In the genomic region with DNA sequence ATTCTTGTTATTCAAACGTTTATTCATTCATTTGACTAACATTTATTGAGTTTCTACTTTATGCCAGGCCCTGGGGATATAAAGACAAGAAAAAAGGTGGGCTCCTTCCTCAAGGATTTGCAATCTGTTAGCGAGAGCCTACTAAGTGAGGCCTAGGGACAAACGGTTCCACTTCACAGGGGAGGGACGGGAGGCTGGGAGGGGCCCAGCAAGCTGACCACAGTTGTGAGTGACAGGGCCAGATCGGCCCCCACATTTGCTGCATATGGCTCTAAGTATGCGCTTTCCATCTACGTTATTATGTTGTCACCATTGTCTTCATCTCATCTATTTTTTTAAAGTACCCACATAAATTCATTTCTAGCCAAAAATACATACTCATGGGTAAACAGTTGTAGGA, we compare ENCODE assay signal across 19 cellular contexts.
DNase-seq lines count a peak whose midpoint lies in the region; ATAC-seq and TF ChIP-seq lines count a peak whose summit lies in the region.
"Had no signal": no experiment of that assay in that cellular context is flagged by ENCODE, and none has a peak within 500 bp of the region (broad histone marks: within the 10 kb centered on the region; RNA-seq: fewer than 3 reads in every experiment).

No MANE protein-coding gene starts in this region.

- H3K4me3 Mint-ChIP-seq in WTC11 = peak overlapping the region; percentile 48; the same call in 1 of the 2 replicates
- no peak overlapping the region for H3K4me3 Mint-ChIP-seq in naive thymus-derived CD8-positive, alpha-beta T cell

- H3K4me3 ChIP-seq in iPS-15b (ENCODE audit: low read depth, low read length) = peak overlapping the region; percentile 27
- H3K4me3 ChIP-seq: MG63 had no signal

- H3K4me1 ChIP-seq in iPS-15b (ENCODE audit: control insufficient read depth, insufficient read depth, low read length) = peaks cover 14% of the 10 kb centered on the region

- ATAC-seq in WTC11 = no peak
- no peak for ATAC-seq in sciatic nerve
- ATAC-seq in naive thymus-derived CD8-positive, alpha-beta T cell = no peak
- ATAC-seq: HCT116 had no signal

- H3K4me1 Mint-ChIP-seq in WTC11 = peaks cover 70% of the 10 kb centered on the region
- no peaks in the 10 kb centered on the region for H3K4me1 Mint-ChIP-seq in naive thymus-derived CD8-positive, alpha-beta T cell
- H3K4me1 Mint-ChIP-seq: CD14-positive monocyte had no signal

- H3K27ac Mint-ChIP-seq in WTC11 = no peak overlapping the region
- H3K27ac Mint-ChIP-seq in naive thymus-derived CD8-positive, alpha-beta T cell = no peak overlapping the region
- H3K27ac Mint-ChIP-seq: CD14-positive monocyte had no signal

- peak; percentile 11 for DNase-seq in NCI-H2227 (lab: John Stamatoyannopoulos, UW; ENCODE audit: unreplicated experiment)
- DNase-seq in NCI-H2227 treated with DMSO at 0.1 percent for 48 hours (lab: John Stamatoyannopoulos, UW) = no peak
- no peak for DNase-seq in WTC11 (ENCODE audit: low spot score)
- no peak for DNase-seq in sciatic nerve (ENCODE audit: low spot score)
- no peak for DNase-seq in naive thymus-derived CD8-positive, alpha-beta T cell
- DNase-seq in GM19238 (ENCODE audit: insufficient read length, low spot score) = no peak
- no peak for DNase-seq in ACHN
- DNase-seq: Calu3, DMS79 treated with DMSO at 0.1 percent for 48 hours, GF-D8, KG1, MG63, NCI-H1930, NCI-H526 treated with DMSO at 0.1 percent for 48 hours, SHP77 treated with DMSO at 0.1 percent for 48 hours had no signal

- peaks cover 29% of the 10 kb centered on the region for H3K27me3 ChIP-seq in iPS-15b (ENCODE audit: control insufficient read depth, insufficient read depth, low read length)
- H3K27me3 ChIP-seq: BE2C, MG63 had no signal

- no peaks in the 10 kb centered on the region for H3K36me3 ChIP-seq in iPS-15b (ENCODE audit: control insufficient read depth, insufficient read depth, low read length)
- H3K36me3 ChIP-seq: BE2C, MG63 had no signal

- peaks cover 27% of the 10 kb centered on the region for H3K27me3 Mint-ChIP-seq in WTC11 (ENCODE audit: low read depth)
- peaks cover 36 to 75% (median 57%) of the 10 kb centered on the region in 5 donors for H3K27me3 Mint-ChIP-seq in naive thymus-derived CD8-positive, alpha-beta T cell

- no peaks in the 10 kb centered on the region for H3K9me3 Mint-ChIP-seq in WTC11
- no peaks in the 10 kb centered on the region for H3K9me3 Mint-ChIP-seq in naive thymus-derived CD8-positive, alpha-beta T cell

- no peaks in the 10 kb centered on the region for H3K9me3 ChIP-seq in iPS-15b (ENCODE audit: control insufficient read depth, insufficient read depth, low read length)
- H3K9me3 ChIP-seq: BE2C, MG63 had no signal

- no peaks in the 10 kb centered on the region for H3K36me3 Mint-ChIP-seq in WTC11
- peaks cover 0 to 4% (median 0%) of the 10 kb centered on the region in 3 donors for H3K36me3 Mint-ChIP-seq in naive thymus-derived CD8-positive, alpha-beta T cell
- H3K36me3 Mint-ChIP-seq: CD14-positive monocyte had no signal

- H3K9ac ChIP-seq in iPS-15b (ENCODE audit: low read depth, low read length) = no peak overlapping the region

- POLR2A ChIA-PET in WTC11 (lab: Charles Lee) = interaction anchor here (0.9 kb wide), 1 partner anchor 12 kb away, joined by 4 read pairs; no protein-coding TSS in a partner anchor
- POLR2A ChIA-PET in naive thymus-derived CD8-positive, alpha-beta T cell (lab: Charles Lee) = no interaction called here

- intact Hi-C loops in sciatic nerve (cut with DNase I) = no loop called here

- CTCF ChIA-PET in WTC11 (lab: Charles Lee) = interaction anchor here (0.8 to 4.2 kb wide), 16 partner anchors 8 to 285 kb away, joined by 3 to 74 read pairs (median 15); no protein-coding TSS in a partner anchor

- no peak for TF ChIP-seq CTCF in WTC11 (IDR thresholded peaks at IDR 0.05)

- in situ Hi-C loops in ACHN (cut with HindIII; ENCODE audit: low pct_ligation_motif_present, low pct_unique_long_range_greater_than_20kb, low sequenced_read_pairs) = no loop called here

TF ChIP-seq in WTC11, 78 proteins besides CTCF, POLR2A, EP300 and RAD21:
- TF ChIP-seq ETV6 (CRISPR knock-in tag; IDR thresholded peaks at IDR 0.05) = no peak
- TF ChIP-seq, protein P1, sequence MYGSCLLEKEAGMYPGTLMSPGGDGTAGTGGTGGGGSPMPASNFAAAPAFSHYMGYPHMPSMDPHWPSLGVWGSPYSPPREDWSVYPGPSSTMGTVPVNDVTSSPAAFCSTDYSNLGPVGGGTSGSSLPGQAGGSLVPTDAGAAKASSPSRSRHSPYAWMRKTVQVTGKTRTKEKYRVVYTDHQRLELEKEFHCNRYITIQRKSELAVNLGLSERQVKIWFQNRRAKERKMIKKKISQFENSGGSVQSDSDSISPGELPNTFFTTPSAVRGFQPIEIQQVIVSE (CRISPR knock-in tag; IDR thresholded peaks at IDR 0.05; ENCODE audit: borderline replicate concordance) = no peak
- no peak for TF ChIP-seq RORB (CRISPR knock-in tag; IDR thresholded peaks at IDR 0.05)
- no peak for TF ChIP-seq FOXP1 (CRISPR knock-in tag; IDR thresholded peaks at IDR 0.05; ENCODE audit: borderline replicate concordance)
- no peak for TF ChIP-seq CREB1 (CRISPR knock-in tag; IDR thresholded peaks at IDR 0.05)
- TF ChIP-seq, protein P2, sequence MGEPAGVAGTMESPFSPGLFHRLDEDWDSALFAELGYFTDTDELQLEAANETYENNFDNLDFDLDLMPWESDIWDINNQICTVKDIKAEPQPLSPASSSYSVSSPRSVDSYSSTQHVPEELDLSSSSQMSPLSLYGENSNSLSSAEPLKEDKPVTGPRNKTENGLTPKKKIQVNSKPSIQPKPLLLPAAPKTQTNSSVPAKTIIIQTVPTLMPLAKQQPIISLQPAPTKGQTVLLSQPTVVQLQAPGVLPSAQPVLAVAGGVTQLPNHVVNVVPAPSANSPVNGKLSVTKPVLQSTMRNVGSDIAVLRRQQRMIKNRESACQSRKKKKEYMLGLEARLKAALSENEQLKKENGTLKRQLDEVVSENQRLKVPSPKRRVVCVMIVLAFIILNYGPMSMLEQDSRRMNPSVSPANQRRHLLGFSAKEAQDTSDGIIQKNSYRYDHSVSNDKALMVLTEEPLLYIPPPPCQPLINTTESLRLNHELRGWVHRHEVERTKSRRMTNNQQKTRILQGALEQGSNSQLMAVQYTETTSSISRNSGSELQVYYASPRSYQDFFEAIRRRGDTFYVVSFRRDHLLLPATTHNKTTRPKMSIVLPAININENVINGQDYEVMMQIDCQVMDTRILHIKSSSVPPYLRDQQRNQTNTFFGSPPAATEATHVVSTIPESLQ (CRISPR knock-in tag; IDR thresholded peaks at IDR 0.05) = no peak
- TF ChIP-seq, protein P3, sequence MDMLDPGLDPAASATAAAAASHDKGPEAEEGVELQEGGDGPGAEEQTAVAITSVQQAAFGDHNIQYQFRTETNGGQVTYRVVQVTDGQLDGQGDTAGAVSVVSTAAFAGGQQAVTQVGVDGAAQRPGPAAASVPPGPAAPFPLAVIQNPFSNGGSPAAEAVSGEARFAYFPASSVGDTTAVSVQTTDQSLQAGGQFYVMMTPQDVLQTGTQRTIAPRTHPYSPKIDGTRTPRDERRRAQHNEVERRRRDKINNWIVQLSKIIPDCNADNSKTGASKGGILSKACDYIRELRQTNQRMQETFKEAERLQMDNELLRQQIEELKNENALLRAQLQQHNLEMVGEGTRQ (CRISPR knock-in tag; IDR thresholded peaks at IDR 0.05) = no peak
- TF ChIP-seq, protein P4, sequence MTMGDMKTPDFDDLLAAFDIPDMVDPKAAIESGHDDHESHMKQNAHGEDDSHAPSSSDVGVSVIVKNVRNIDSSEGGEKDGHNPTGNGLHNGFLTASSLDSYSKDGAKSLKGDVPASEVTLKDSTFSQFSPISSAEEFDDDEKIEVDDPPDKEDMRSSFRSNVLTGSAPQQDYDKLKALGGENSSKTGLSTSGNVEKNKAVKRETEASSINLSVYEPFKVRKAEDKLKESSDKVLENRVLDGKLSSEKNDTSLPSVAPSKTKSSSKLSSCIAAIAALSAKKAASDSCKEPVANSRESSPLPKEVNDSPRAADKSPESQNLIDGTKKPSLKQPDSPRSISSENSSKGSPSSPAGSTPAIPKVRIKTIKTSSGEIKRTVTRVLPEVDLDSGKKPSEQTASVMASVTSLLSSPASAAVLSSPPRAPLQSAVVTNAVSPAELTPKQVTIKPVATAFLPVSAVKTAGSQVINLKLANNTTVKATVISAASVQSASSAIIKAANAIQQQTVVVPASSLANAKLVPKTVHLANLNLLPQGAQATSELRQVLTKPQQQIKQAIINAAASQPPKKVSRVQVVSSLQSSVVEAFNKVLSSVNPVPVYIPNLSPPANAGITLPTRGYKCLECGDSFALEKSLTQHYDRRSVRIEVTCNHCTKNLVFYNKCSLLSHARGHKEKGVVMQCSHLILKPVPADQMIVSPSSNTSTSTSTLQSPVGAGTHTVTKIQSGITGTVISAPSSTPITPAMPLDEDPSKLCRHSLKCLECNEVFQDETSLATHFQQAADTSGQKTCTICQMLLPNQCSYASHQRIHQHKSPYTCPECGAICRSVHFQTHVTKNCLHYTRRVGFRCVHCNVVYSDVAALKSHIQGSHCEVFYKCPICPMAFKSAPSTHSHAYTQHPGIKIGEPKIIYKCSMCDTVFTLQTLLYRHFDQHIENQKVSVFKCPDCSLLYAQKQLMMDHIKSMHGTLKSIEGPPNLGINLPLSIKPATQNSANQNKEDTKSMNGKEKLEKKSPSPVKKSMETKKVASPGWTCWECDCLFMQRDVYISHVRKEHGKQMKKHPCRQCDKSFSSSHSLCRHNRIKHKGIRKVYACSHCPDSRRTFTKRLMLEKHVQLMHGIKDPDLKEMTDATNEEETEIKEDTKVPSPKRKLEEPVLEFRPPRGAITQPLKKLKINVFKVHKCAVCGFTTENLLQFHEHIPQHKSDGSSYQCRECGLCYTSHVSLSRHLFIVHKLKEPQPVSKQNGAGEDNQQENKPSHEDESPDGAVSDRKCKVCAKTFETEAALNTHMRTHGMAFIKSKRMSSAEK (CRISPR knock-in tag; IDR thresholded peaks at IDR 0.05; ENCODE audit: borderline replicate concordance) = no peak
- no peak for TF ChIP-seq MYBL2 (CRISPR knock-in tag; IDR thresholded peaks at IDR 0.05)
- TF ChIP-seq, protein P5, sequence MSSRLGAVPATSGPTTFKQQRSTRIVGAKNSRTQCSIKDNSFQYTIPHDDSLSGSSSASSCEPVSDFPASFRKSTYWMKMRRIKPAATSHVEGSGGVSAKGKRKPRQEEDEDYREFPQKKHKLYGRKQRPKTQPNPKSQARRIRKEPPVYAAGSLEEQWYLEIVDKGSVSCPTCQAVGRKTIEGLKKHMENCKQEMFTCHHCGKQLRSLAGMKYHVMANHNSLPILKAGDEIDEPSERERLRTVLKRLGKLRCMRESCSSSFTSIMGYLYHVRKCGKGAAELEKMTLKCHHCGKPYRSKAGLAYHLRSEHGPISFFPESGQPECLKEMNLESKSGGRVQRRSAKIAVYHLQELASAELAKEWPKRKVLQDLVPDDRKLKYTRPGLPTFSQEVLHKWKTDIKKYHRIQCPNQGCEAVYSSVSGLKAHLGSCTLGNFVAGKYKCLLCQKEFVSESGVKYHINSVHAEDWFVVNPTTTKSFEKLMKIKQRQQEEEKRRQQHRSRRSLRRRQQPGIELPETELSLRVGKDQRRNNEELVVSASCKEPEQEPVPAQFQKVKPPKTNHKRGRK (CRISPR knock-in tag; IDR thresholded peaks at IDR 0.05; ENCODE audit: borderline replicate concordance) = no peak
- TF ChIP-seq ZNF263 (CRISPR knock-in tag; IDR thresholded peaks at IDR 0.05; ENCODE audit: low read depth) = no peak
